Comparison of ENCODE assay signal across 32 cellular contexts in genomic region chr3:110679235-110679634, GRCh38.
"Had no signal": no experiment of that assay in that cellular context is flagged by ENCODE, and none has a peak within 500 bp of the region (broad histone marks: within the 10 kb centered on the region; RNA-seq: fewer than 3 reads in every experiment).

No MANE protein-coding gene starts in this region.

- H3K4me3 Mint-ChIP-seq: activated CD4-positive, alpha-beta memory T cell treated with anti-CD3 and anti-CD28 coated beads for 36 hours; activated CD4-positive, alpha-beta T cell treated with anti-CD3 and anti-CD28 coated beads for 36 hours; activated CD4-positive, alpha-beta T cell treated with anti-CD3 and anti-CD28 coated beads, Interleukin-2, amount 10 ng/mL, durations not matched to agents 24 days and 14 days; activated CD8-positive, alpha-beta memory T cell treated with anti-CD3 and anti-CD28 coated beads, Interleukin-2, amount 10 ng/mL, durations not matched to agents 7 days and 5 days; activated CD8-positive, alpha-beta T cell treated with anti-CD3 and anti-CD28 coated beads, Interleukin-2, amount 10 ng/mL, durations not matched to agents 7 days and 5 days; activated naive CD4-positive, alpha-beta T cell treated with anti-CD3 and anti-CD28 coated beads for 36 hours; activated naive CD4-positive, alpha-beta T cell treated with anti-CD3 and anti-CD28 coated beads, Interleukin-2, amount 50 U/mL, for 24 hours; activated naive CD8-positive, alpha-beta T cell treated with anti-CD3 and anti-CD28 coated beads for 36 hours; activated naive CD8-positive, alpha-beta T cell treated with anti-CD3 and anti-CD28 coated beads, Interleukin-2, amount 50 U/mL, for 24 hours; activated T-helper 1 cell treated with anti-CD3 and anti-CD28 coated beads, Interleukin-12 subunit alpha, Interleukin-12 subunit beta, Interleukin-2, Interleukin-4 antibody, amounts not matched to agents 30 ng/mL and 10 ng/mL and 1 ng/mL, durations not matched to agents 14 hours and 24 hours and 36 hours; brain had no signal

- H3K9me3 Mint-ChIP-seq: activated CD4-positive, alpha-beta memory T cell treated with anti-CD3 and anti-CD28 coated beads for 36 hours; activated naive CD4-positive, alpha-beta T cell treated with anti-CD3 and anti-CD28 coated beads for 36 hours; activated naive CD4-positive, alpha-beta T cell treated with anti-CD3 and anti-CD28 coated beads, Interleukin-2, amount 50 U/mL, for 24 hours; activated naive CD8-positive, alpha-beta T cell treated with anti-CD3 and anti-CD28 coated beads, Interleukin-2, amount 50 U/mL, for 24 hours; activated T-helper 1 cell treated with anti-CD3 and anti-CD28 coated beads, Interleukin-12 subunit alpha, Interleukin-12 subunit beta, Interleukin-2, Interleukin-4 antibody, amounts not matched to agents 30 ng/mL and 10 ng/mL and 1 ng/mL, durations not matched to agents 14 hours and 24 hours and 36 hours; activated T-helper 2 cell treated with anti-CD3 and anti-CD28 coated beads, Interferon-gamma antibody, Interleukin-2, Interleukin-4, amounts not matched to agents 10 μg/mL and 5 μg/mL and 100 μg/mL, durations not matched to agents 14 hours and 24 hours and 36 hours had no signal

- DNase-seq: activated CD4-positive, alpha-beta memory T cell treated with anti-CD3 and anti-CD28 coated beads for 36 hours; activated CD4-positive, alpha-beta T cell treated with anti-CD3 and anti-CD28 coated beads for 36 hours; activated CD4-positive, alpha-beta T cell treated with anti-CD3 and anti-CD28 coated beads, Interleukin-2, amount 10 ng/mL, durations not matched to agents 24 days and 14 days; activated CD4-positive, CD25-positive, alpha-beta regulatory T cell; activated CD4-positive, CD25-positive, alpha-beta regulatory T cell treated with anti-CD3 and anti-CD28 coated beads, Interleukin-2, amount 50 U/mL, for 72 hours; activated CD8-positive, alpha-beta memory T cell treated with anti-CD3 and anti-CD28 coated beads, Interleukin-2, amount 10 ng/mL, durations not matched to agents 7 days and 5 days; activated CD8-positive, alpha-beta memory T cell treated with anti-CD3 and anti-CD28 coated beads, Interleukin-2, amount 50 U/mL, for 4 hours; activated CD8-positive, alpha-beta T cell treated with anti-CD3 and anti-CD28 coated beads, Interleukin-2, amount 10 ng/mL, durations not matched to agents 7 days and 5 days; activated effector memory CD4-positive, alpha-beta T cell treated with anti-CD3 and anti-CD28 coated beads, Interleukin-2, amount 50 U/mL, for 16 hours; activated naive CD4-positive, alpha-beta T cell treated with anti-CD3 and anti-CD28 coated beads for 36 hours; activated naive CD8-positive, alpha-beta T cell treated with anti-CD3 and anti-CD28 coated beads for 36 hours; activated naive CD8-positive, alpha-beta T cell treated with anti-CD3 and anti-CD28 coated beads, Interleukin-2, amount 50 U/mL, for 24 hours; activated T-cell treated with anti-CD3 and anti-CD28 coated beads, Interleukin-2, amount 50 U/mL, for 1 hour; activated T-cell treated with anti-CD3 and anti-CD28 coated beads, Interleukin-2, amount 50 U/mL, for 48 hours; adrenal gland; amygdala; aorta; central memory CD4-positive, alpha-beta T cell; cerebellar nuclear complex; colonic mucosa; effector CD8-positive, alpha-beta T cell; esophagus squamous epithelium; foreskin fibroblast; T-helper 2 cell had no signal

- H3K9me3 ChIP-seq: adrenal gland, breast epithelium, colonic mucosa, esophagus squamous epithelium had no signal

- ATAC-seq: activated CD4-positive, alpha-beta T cell treated with anti-CD3 and anti-CD28 coated beads for 36 hours; activated CD8-positive, alpha-beta memory T cell treated with anti-CD3 and anti-CD28 coated beads, Interleukin-2, amount 10 ng/mL, durations not matched to agents 7 days and 5 days; activated CD8-positive, alpha-beta T cell treated with anti-CD3 and anti-CD28 coated beads, Interleukin-2, amount 10 ng/mL, durations not matched to agents 7 days and 5 days; activated naive CD8-positive, alpha-beta T cell treated with anti-CD3 and anti-CD28 coated beads, Interleukin-2, amount 50 U/mL, for 24 hours had no signal

- H3K27ac ChIP-seq: adrenal gland, breast epithelium, cardiac muscle cell, colonic mucosa, epithelial cell of prostate, esophagus squamous epithelium had no signal

- H3K4me1 Mint-ChIP-seq: activated CD4-positive, alpha-beta T cell treated with anti-CD3 and anti-CD28 coated beads for 36 hours; activated CD4-positive, alpha-beta T cell treated with anti-CD3 and anti-CD28 coated beads, Interleukin-2, amount 10 ng/mL, durations not matched to agents 24 days and 14 days; activated CD8-positive, alpha-beta memory T cell treated with anti-CD3 and anti-CD28 coated beads, Interleukin-2, amount 10 ng/mL, durations not matched to agents 7 days and 5 days; activated naive CD4-positive, alpha-beta T cell treated with anti-CD3 and anti-CD28 coated beads, Interleukin-2, amount 50 U/mL, for 24 hours; activated naive CD8-positive, alpha-beta T cell treated with anti-CD3 and anti-CD28 coated beads for 36 hours; activated naive CD8-positive, alpha-beta T cell treated with anti-CD3 and anti-CD28 coated beads, Interleukin-2, amount 50 U/mL, for 24 hours; brain had no signal

- H3K4me3 ChIP-seq: adrenal gland, breast epithelium, cardiac muscle cell, colonic mucosa, esophagus squamous epithelium had no signal

- H3K27me3 ChIP-seq: adrenal gland, breast epithelium, cardiac muscle cell, colonic mucosa, esophagus squamous epithelium had no signal

- H3K36me3 Mint-ChIP-seq: activated CD4-positive, alpha-beta memory T cell treated with anti-CD3 and anti-CD28 coated beads for 36 hours; activated CD8-positive, alpha-beta memory T cell treated with anti-CD3 and anti-CD28 coated beads, Interleukin-2, amount 10 ng/mL, durations not matched to agents 7 days and 5 days; activated naive CD4-positive, alpha-beta T cell treated with anti-CD3 and anti-CD28 coated beads, Interleukin-2, amount 50 U/mL, for 24 hours; activated naive CD8-positive, alpha-beta T cell treated with anti-CD3 and anti-CD28 coated beads for 36 hours; brain had no signal

- H3K27me3 Mint-ChIP-seq: activated CD4-positive, alpha-beta T cell treated with anti-CD3 and anti-CD28 coated beads, Interleukin-2, amount 10 ng/mL, durations not matched to agents 24 days and 14 days; activated CD8-positive, alpha-beta memory T cell treated with anti-CD3 and anti-CD28 coated beads, Interleukin-2, amount 10 ng/mL, durations not matched to agents 7 days and 5 days; brain had no signal

- H3K27ac Mint-ChIP-seq: activated CD4-positive, alpha-beta memory T cell treated with anti-CD3 and anti-CD28 coated beads for 36 hours; activated CD4-positive, alpha-beta T cell treated with anti-CD3 and anti-CD28 coated beads for 36 hours; activated CD4-positive, alpha-beta T cell treated with anti-CD3 and anti-CD28 coated beads, Interleukin-2, amount 10 ng/mL, durations not matched to agents 24 days and 14 days; activated CD8-positive, alpha-beta memory T cell treated with anti-CD3 and anti-CD28 coated beads, Interleukin-2, amount 10 ng/mL, durations not matched to agents 7 days and 5 days; activated CD8-positive, alpha-beta T cell treated with anti-CD3 and anti-CD28 coated beads, Interleukin-2, amount 10 ng/mL, durations not matched to agents 7 days and 5 days; activated naive CD4-positive, alpha-beta T cell treated with anti-CD3 and anti-CD28 coated beads for 36 hours; activated naive CD4-positive, alpha-beta T cell treated with anti-CD3 and anti-CD28 coated beads, Interleukin-2, amount 50 U/mL, for 24 hours; activated naive CD8-positive, alpha-beta T cell treated with anti-CD3 and anti-CD28 coated beads for 36 hours; activated naive CD8-positive, alpha-beta T cell treated with anti-CD3 and anti-CD28 coated beads, Interleukin-2, amount 50 U/mL, for 24 hours; activated T-helper 1 cell treated with anti-CD3 and anti-CD28 coated beads, Interleukin-12 subunit alpha, Interleukin-12 subunit beta, Interleukin-2, Interleukin-4 antibody, amounts not matched to agents 30 ng/mL and 10 ng/mL and 1 ng/mL, durations not matched to agents 14 hours and 24 hours and 36 hours; activated T-helper 2 cell treated with anti-CD3 and anti-CD28 coated beads, Interferon-gamma antibody, Interleukin-2, Interleukin-4, amounts not matched to agents 10 μg/mL and 5 μg/mL and 100 μg/mL, durations not matched to agents 14 hours and 24 hours and 36 hours had no signal

- H3K4me1 ChIP-seq: adrenal gland, breast epithelium, colonic mucosa, esophagus squamous epithelium had no signal

- H3K36me3 ChIP-seq: adrenal gland, breast epithelium, cardiac muscle cell, colonic mucosa, esophagus squamous epithelium had no signal

- FAIRE-seq: endothelial cell of umbilical vein had no signal
